In genomic region chr2:43749583-43749982, GRCh38 we compare ENCODE assay signal across 17 cellular contexts.
"Had no signal": no experiment of that assay in that cellular context is flagged by ENCODE, and none has a peak within 500 bp of the region (broad histone marks: within the 10 kb centered on the region; RNA-seq: fewer than 3 reads in every experiment).

No MANE protein-coding gene starts in this region.

- H3K4me3 ChIP-seq: gastrocnemius medialis, stomach, thoracic aorta had no signal

- H3K4me3 Mint-ChIP-seq: activated CD4-positive, alpha-beta T cell treated with anti-CD3 and anti-CD28 coated beads, Interleukin-2, amount 10 ng/mL, durations not matched to agents 7 days and 5 days; activated naive CD8-positive, alpha-beta T cell treated with anti-CD3 and anti-CD28 coated beads for 36 hours; natural killer cell treated with Interleukin-12 subunit alpha and Interleukin-12 subunit beta and Interleukin-15 and Interleukin-18, amount 100 ng/mL, for 72 hours; T-helper 2 cell treated with Interferon-gamma antibody and Interleukin-4, amounts not matched to agents 5 μg/mL and 100 μg/mL, for 36 hours had no signal

- H3K4me1 Mint-ChIP-seq: activated CD4-positive, alpha-beta T cell treated with anti-CD3 and anti-CD28 coated beads, Interleukin-2, amount 10 ng/mL, durations not matched to agents 7 days and 5 days had no signal

- H3K27me3 ChIP-seq: gastrocnemius medialis, stomach had no signal

- H3K27ac ChIP-seq: gastrocnemius medialis had no signal

- H3K27me3 Mint-ChIP-seq: activated CD4-positive, alpha-beta T cell treated with anti-CD3 and anti-CD28 coated beads, Interleukin-2, amount 10 ng/mL, durations not matched to agents 7 days and 5 days; activated naive CD8-positive, alpha-beta T cell treated with anti-CD3 and anti-CD28 coated beads for 36 hours; progenitor cell of endocrine pancreas had no signal

- H3K9me3 ChIP-seq: gastrocnemius medialis, stomach, thoracic aorta had no signal

- H3K4me1 ChIP-seq: gastrocnemius medialis had no signal

- DNase-seq: activated CD4-positive, alpha-beta T cell treated with anti-CD3 and anti-CD28 coated beads, Interleukin-2, amount 10 ng/mL, durations not matched to agents 7 days and 5 days; activated CD4-positive, CD25-positive, alpha-beta regulatory T cell; activated CD8-positive, alpha-beta memory T cell treated with anti-CD3 and anti-CD28 coated beads, Interleukin-2, amount 50 U/mL, for 48 hours; activated gamma-delta T cell treated with Interleukin-2 at 50 U/mL for 16 hours; activated naive CD8-positive, alpha-beta T cell treated with anti-CD3 and anti-CD28 coated beads for 36 hours; amygdala; cerebellar nuclear complex; dermis blood vessel endothelial cell; gastrocnemius medialis; mesendoderm; nucleus accumbens; stimulated activated CD4-positive, alpha-beta T cell treated with anti-CD3 and anti-CD28 coated beads, Interleukin-2, amount 100 ng/mL, for 24 hours; stomach had no signal

- H3K36me3 Mint-ChIP-seq: activated naive CD8-positive, alpha-beta T cell treated with anti-CD3 and anti-CD28 coated beads for 36 hours; natural killer cell treated with Interleukin-12 subunit alpha and Interleukin-12 subunit beta and Interleukin-15 and Interleukin-18, amount 100 ng/mL, for 72 hours had no signal

- H3K27ac Mint-ChIP-seq: activated CD4-positive, alpha-beta T cell treated with anti-CD3 and anti-CD28 coated beads, Interleukin-2, amount 10 ng/mL, durations not matched to agents 7 days and 5 days; activated naive CD8-positive, alpha-beta T cell treated with anti-CD3 and anti-CD28 coated beads for 36 hours; natural killer cell treated with Interleukin-12 subunit alpha and Interleukin-12 subunit beta and Interleukin-15 and Interleukin-18, amount 100 ng/mL, for 72 hours; progenitor cell of endocrine pancreas; T-helper 2 cell treated with Interferon-gamma antibody and Interleukin-4, amounts not matched to agents 5 μg/mL and 100 μg/mL, for 36 hours had no signal

- H3K36me3 ChIP-seq: gastrocnemius medialis, stomach, thoracic aorta had no signal

- H3K9me3 Mint-ChIP-seq: activated CD4-positive, alpha-beta T cell treated with anti-CD3 and anti-CD28 coated beads, Interleukin-2, amount 10 ng/mL, durations not matched to agents 7 days and 5 days; activated naive CD8-positive, alpha-beta T cell treated with anti-CD3 and anti-CD28 coated beads for 36 hours; natural killer cell treated with Interleukin-12 subunit alpha and Interleukin-12 subunit beta and Interleukin-15 and Interleukin-18, amount 100 ng/mL, for 72 hours; T-helper 2 cell treated with Interferon-gamma antibody and Interleukin-4, amounts not matched to agents 5 μg/mL and 100 μg/mL, for 36 hours had no signal
